In the genomic region with DNA sequence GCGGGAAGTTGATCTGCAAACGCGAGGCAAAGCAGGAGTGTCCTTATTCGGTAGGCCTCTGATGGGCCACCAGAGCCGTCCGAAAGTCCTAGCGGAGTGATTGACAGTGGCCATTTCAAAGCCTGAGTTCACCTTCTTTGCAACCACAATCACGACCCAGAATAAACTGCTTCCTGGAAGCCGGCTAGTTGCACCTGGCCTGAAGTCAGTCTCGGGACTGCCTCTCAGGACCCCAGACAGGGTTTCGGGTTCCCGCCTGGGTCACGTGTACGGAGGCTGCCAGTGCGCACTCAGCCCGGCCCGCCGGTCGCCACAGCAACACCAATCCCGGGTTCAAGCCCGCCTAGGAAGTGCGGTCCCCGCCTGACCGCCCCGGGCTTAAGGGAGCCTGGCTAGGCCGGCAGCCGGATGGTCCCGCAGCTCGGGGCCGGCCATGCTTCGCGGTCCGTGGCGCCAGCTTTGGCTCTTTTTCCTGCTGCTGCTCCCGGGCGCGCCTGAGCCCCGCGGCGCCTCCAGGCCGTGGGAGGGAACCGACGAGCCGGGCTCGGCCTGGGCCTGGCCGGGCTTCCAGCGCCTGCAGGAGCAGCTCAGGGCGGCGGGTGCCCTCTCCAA, we compare ENCODE assay signal across 8 cellular contexts. TPM values are rescaled to one million over a fixed set of nuclear protein-coding genes. Genes with fewer than 3 reads are reported as not detected.
DNase-seq lines count a peak whose midpoint lies in the region; ATAC-seq and TF ChIP-seq lines count a peak whose summit lies in the region.

A gene with protein sequence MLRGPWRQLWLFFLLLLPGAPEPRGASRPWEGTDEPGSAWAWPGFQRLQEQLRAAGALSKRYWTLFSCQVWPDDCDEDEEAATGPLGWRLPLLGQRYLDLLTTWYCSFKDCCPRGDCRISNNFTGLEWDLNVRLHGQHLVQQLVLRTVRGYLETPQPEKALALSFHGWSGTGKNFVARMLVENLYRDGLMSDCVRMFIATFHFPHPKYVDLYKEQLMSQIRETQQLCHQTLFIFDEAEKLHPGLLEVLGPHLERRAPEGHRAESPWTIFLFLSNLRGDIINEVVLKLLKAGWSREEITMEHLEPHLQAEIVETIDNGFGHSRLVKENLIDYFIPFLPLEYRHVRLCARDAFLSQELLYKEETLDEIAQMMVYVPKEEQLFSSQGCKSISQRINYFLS (plus strand): TSS at position 375 of the 612 bp plus-strand sequence. CDS start 59 bp downstream, at position 434.

- CTCF ChIA-PET in activated CD8-positive, alpha-beta T cell treated with anti-CD3 and anti-CD28 coated beads for 36 hours (lab: Charles Lee), result interaction anchor here (2.1 to 8.0 kb wide), 3 partner anchors 39 to 287 kb away, joined by 4 to 70 read pairs (median 5); a partner anchor contains a TSS

- WGBS in lung, 2 donors, result 0 to 1% methylated on average over 39 to 49 of the region's 49 CpGs

- H3K27ac Mint-ChIP-seq in activated CD8-positive, alpha-beta T cell treated with anti-CD3 and anti-CD28 coated beads for 36 hours, result peak within 1 kb of the TSS; percentile 95

- peak within 1 kb of the TSS; percentile 90 for H3K4me3 ChIP-seq in lung

- peak; percentile 67 for DNase-seq in CD1c-positive myeloid dendritic cell (ENCODE audit: extremely low spot score)
- peak; percentile 88 for DNase-seq in NCI-H774 (lab: John Stamatoyannopoulos, UW)
- DNase-seq in activated CD8-positive, alpha-beta T cell treated with anti-CD3 and anti-CD28 coated beads for 36 hours, result peak; percentile 88
- DNase-seq in effector CD8-positive, alpha-beta T cell (lab: John Stamatoyannopoulos, UW), result peak; percentile 42
- peak; percentile 94 for DNase-seq in lung (ENCODE audit: low spot score)
- DNase-seq in stimulated activated CD4-positive, alpha-beta T cell treated with anti-CD3 and anti-CD28 coated beads, TNF-alpha, amount 100 ng/mL, for 24 hours (ENCODE audit: low read depth in 3 of 3), result peak; percentile 60 to 87 (median 64)

- ATAC-seq in GM19395 (IDR thresholded peaks at IDR 0.05; ENCODE audit: unreplicated experiment) (peak; percentile 86), HG03558 (IDR thresholded peaks at IDR 0.05; ENCODE audit: extremely low read depth, unreplicated experiment) (peak; percentile 78), lung (ENCODE audit: insufficient read depth, low FRiP score) (peak; percentile 97)
- ATAC-seq in activated CD8-positive, alpha-beta T cell treated with anti-CD3 and anti-CD28 coated beads for 36 hours, result peak; percentile 73

- TF ChIP-seq CTCF in activated CD8-positive, alpha-beta T cell treated with anti-CD3 and anti-CD28 coated beads for 36 hours (IDR thresholded peaks at IDR 0.05), result no peak
- no peak for TF ChIP-seq CTCF in lung (IDR thresholded peaks at IDR 0.05; ENCODE audit: control extremely low read depth, extremely low read depth)

- H3K27me3 ChIP-seq in lung (ENCODE audit: control insufficient read depth, insufficient read depth), result no peaks in the 10 kb centered on the region

- peak within 1 kb of the TSS; percentile 82 to 97 for H3K27ac ChIP-seq in lung (ENCODE audit: low read depth in 1 of 2, low read length in 1 of 2)

- no peaks in the 10 kb centered on the region for H3K27me3 Mint-ChIP-seq in activated CD8-positive, alpha-beta T cell treated with anti-CD3 and anti-CD28 coated beads for 36 hours

- peaks cover 0 to 3% of the 10 kb centered on the region in 2 donors for H3K4me1 ChIP-seq in lung (ENCODE audit: control insufficient read depth in 2 of 2, insufficient read depth in 2 of 2, low read length in 2 of 2)

- intact Hi-C loops in activated CD8-positive, alpha-beta T cell treated with anti-CD3 and anti-CD28 coated beads for 36 hours (cut with micrococcal nuclease), result loop anchor here (5.0 to 10.0 kb wide), 2 partner anchors 50 to 123 kb away; no protein-coding TSS in a partner anchor

- H3K4me3 Mint-ChIP-seq in activated CD8-positive, alpha-beta T cell treated with anti-CD3 and anti-CD28 coated beads for 36 hours, result peak within 1 kb of the TSS; percentile 99

- peaks cover 0 to 8% of the 10 kb centered on the region in 2 donors for H3K36me3 ChIP-seq in lung (ENCODE audit: control insufficient read depth in 2 of 2, insufficient read depth in 2 of 2, low read length in 2 of 2)

- peaks cover 20% of the 10 kb centered on the region for H3K36me3 Mint-ChIP-seq in activated CD8-positive, alpha-beta T cell treated with anti-CD3 and anti-CD28 coated beads for 36 hours (ENCODE audit: low read depth)

- H3K9me3 Mint-ChIP-seq in activated CD8-positive, alpha-beta T cell treated with anti-CD3 and anti-CD28 coated beads for 36 hours, result no peaks in the 10 kb centered on the region

- peaks cover 27% of the 10 kb centered on the region for H3K4me1 Mint-ChIP-seq in activated CD8-positive, alpha-beta T cell treated with anti-CD3 and anti-CD28 coated beads for 36 hours (ENCODE audit: low read depth)

- POLR2A ChIA-PET in activated CD8-positive, alpha-beta T cell treated with anti-CD3 and anti-CD28 coated beads for 36 hours (lab: Charles Lee), result interaction anchor here (0.7 to 2.4 kb wide), 4 partner anchors 8 to 286 kb away, joined by 3 to 13 read pairs (median 4); a partner anchor contains a TSS

- no peaks in the 10 kb centered on the region for H3K9me3 ChIP-seq in lung (ENCODE audit: control insufficient read depth in 2 of 2, insufficient read depth in 1 of 2, low read length in 1 of 2)

RNA-seq across cellular contexts. Expression of the gene that starts here (rescaled TPM):
- 10 to 100 TPM; 28.8 to 30.3 TPM for total RNA-seq in activated CD8-positive, alpha-beta T cell treated with anti-CD3 and anti-CD28 coated beads for 36 hours
- 10 to 100 TPM; 30.1 to 33.8 TPM for total RNA-seq in lung
- polyA plus RNA-seq in lung, result 10 to 100 TPM; 14.4 to 44.8 TPM

Comparison
In these comparisons a context has a peak if more than half of its experiments do, and no peak if none do; other contexts are left out.
1. Peak in every context shown above with its lines: DNase-seq, ATAC-seq, H3K4me3 ChIP-seq and H3K27ac ChIP-seq.
2. DNase-seq: peak in every context shown above with its lines; median percentile 94 in lung; 88 in NCI-H774; 88 in activated CD8-positive, alpha-beta T cell treated with anti-CD3 and anti-CD28 coated beads for 36 hours; 67 in CD1c-positive myeloid dendritic cell; 64 in stimulated activated CD4-positive, alpha-beta T cell treated with anti-CD3 and anti-CD28 coated beads, TNF-alpha, amount 100 ng/mL, for 24 hours; 42 in effector CD8-positive, alpha-beta T cell.